9 cellular contexts compared by ENCODE assay signal in genomic region chr1:108708726-108709660, GRCh38. TPM values are rescaled to one million over a fixed set of nuclear protein-coding genes. Genes with fewer than 3 reads are reported as not detected.
DNase-seq lines count a peak whose midpoint lies in the region; ATAC-seq lines count a peak whose summit lies in the region.
"Had no signal": no experiment of that assay in that cellular context is flagged by ENCODE, and none has a peak within 500 bp of the region (broad histone marks: within the 10 kb centered on the region; RNA-seq: fewer than 3 reads in every experiment).

No MANE protein-coding gene starts in this region.

- DNase-seq in SHP77 (lab: John Stamatoyannopoulos, UW) (peak; percentile 4 to 24), SHP77 treated with DMSO at 0.1 percent for 48 hours (lab: John Stamatoyannopoulos, UW) (no peak), UCSD-AML1 (lab: John Stamatoyannopoulos, UW; ENCODE audit: unreplicated experiment) (peak; percentile 43), SK-N-DZ (ENCODE audit: low spot score) (no peak), COR-L47 (lab: John Stamatoyannopoulos, UW) (no peak)
- peak; percentile 53 for DNase-seq in effector CD4-positive, alpha-beta T cell
- DNase-seq in stimulated activated CD8-positive, alpha-beta memory T cell treated with anti-CD3 and anti-CD28 coated beads, Interleukin-15, amount 100 ng/mL, for 48 hours (ENCODE audit: low read depth in 2 of 2), result peak; percentile 32 to 53

- ATAC-seq in GM18907 (IDR thresholded peaks at IDR 0.05; ENCODE audit: unreplicated experiment), result no peak

RNA-seq across cellular contexts. Expression of gene FNDC7, which starts 3.7 kb away (rescaled TPM):
- polyA plus RNA-seq in SK-N-DZ (2014; cell fraction: cytosol; rRNA removed), result 0.71 and 1.2 TPM in 2 replicates
- polyA plus RNA-seq in SK-N-DZ (2014; cell fraction: nucleus; rRNA removed), result 0.43 and 0.87 TPM in 2 replicates
- polyA plus RNA-seq: BJ had no signal

RNA-seq across cellular contexts. Expression of gene PRPF38B, which starts 16.9 kb away (rescaled TPM):
- polyA plus RNA-seq in SK-N-DZ (2014; cell fraction: cytosol; rRNA removed), result 22.8 and 26.1 TPM in 2 replicates
- polyA plus RNA-seq in SK-N-DZ (2014; cell fraction: nucleus; rRNA removed), result 47.5 and 70.3 TPM in 2 replicates

RNA-seq across cellular contexts. Expression of gene STXBP3, which starts 37.5 kb away (rescaled TPM):
- 16.2 and 17.0 TPM in 2 replicates for polyA plus RNA-seq in SK-N-DZ (2014; cell fraction: cytosol; rRNA removed)
- polyA plus RNA-seq in SK-N-DZ (2014; cell fraction: nucleus; rRNA removed), result 20.8 and 36.6 TPM in 2 replicates

RNA-seq across cellular contexts. Expression of gene HENMT1, which starts 48.1 kb away (rescaled TPM):
- polyA plus RNA-seq in SK-N-DZ (2014; cell fraction: cytosol; rRNA removed), result not detected in 2 replicates
- polyA plus RNA-seq in SK-N-DZ (2014; cell fraction: nucleus; rRNA removed), result not detected in 2 replicates

Comparison
In these comparisons a context has a peak if more than half of its experiments do, and no peak if none do; other contexts are left out.
1. DNase-seq: peak in SHP77 (2 of 2), UCSD-AML1 (single experiment), effector CD4-positive, alpha-beta T cell (single experiment) and stimulated activated CD8-positive, alpha-beta memory T cell treated with anti-CD3 and anti-CD28 coated beads, Interleukin-15, amount 100 ng/mL, for 48 hours (2 of 2); none in SHP77 treated with DMSO at 0.1 percent for 48 hours (single experiment), SK-N-DZ (single experiment) and COR-L47 (single experiment).